1 cellular context compared by ENCODE assay signal in genomic region chr17:78947235-78948153, GRCh38.
TF ChIP-seq lines count a peak whose summit lies in the region.

No MANE protein-coding gene starts in this region.

TF ChIP-seq in HepG2, 621 proteins besides CTCF, POLR2A, EP300 and RAD21 (continued from another document and continues in another):
- TF ChIP-seq ZXDC (CRISPR knock-in tag; IDR thresholded peaks at IDR 0.05) (0 out of 2 replicates have a peak, but pooled peaks have one; percentile 23), ZSCAN31 (CRISPR knock-in tag; IDR thresholded peaks at IDR 0.05; ENCODE audit: low read depth) (no peak), ZNF558 (CRISPR knock-in tag; IDR thresholded peaks at IDR 0.05; ENCODE audit: borderline replicate concordance) (no peak), ARNT (IDR thresholded peaks at IDR 0.05) (no peak), ZBTB8A (CRISPR knock-in tag; IDR thresholded peaks at IDR 0.05; ENCODE audit: borderline replicate concordance, low read depth) (no peak), MXI1 (IDR thresholded peaks at IDR 0.05; ENCODE audit: borderline replicate concordance, low read depth, low read length) (no peak), SALL1 (CRISPR knock-in tag; IDR thresholded peaks at IDR 0.05) (peak; percentile 64), ZNF234 (CRISPR knock-in tag; conservative IDR thresholded peaks at IDR 0.05) (no peak), GABPA (IDR thresholded peaks at IDR 0.05; ENCODE audit: low read depth, low read length) (no peak), GABPA (CRISPR knock-in tag; IDR thresholded peaks at IDR 0.05; ENCODE audit: low read depth) (0 out of 2 replicates have a peak, but pooled peaks have one; percentile 14), TMF1 (CRISPR knock-in tag; IDR thresholded peaks at IDR 0.05; ENCODE audit: low read depth) (no peak), ZFP36 (IDR thresholded peaks at IDR 0.05; ENCODE audit: borderline replicate concordance, low read depth, low read length, partially characterized antibody) (no peak), SMAD1 (CRISPR knock-in tag; IDR thresholded peaks at IDR 0.05; ENCODE audit: borderline replicate concordance, low read depth) (no peak), ZNF232 (CRISPR knock-in tag; IDR thresholded peaks at IDR 0.05; ENCODE audit: borderline replicate concordance) (no peak), ZNF652 (CRISPR knock-in tag; IDR thresholded peaks at IDR 0.05; ENCODE audit: borderline replicate concordance, low read depth) (no peak), DPF2 (CRISPR knock-in tag; IDR thresholded peaks at IDR 0.05; ENCODE audit: borderline replicate concordance, low read depth) (no peak), ZNF720 (CRISPR knock-in tag; IDR thresholded peaks at IDR 0.05) (no peak), SALL2 (CRISPR knock-in tag; IDR thresholded peaks at IDR 0.05) (no peak; the same call in 1 of the 2 replicates), ZNF547 (CRISPR knock-in tag; IDR thresholded peaks at IDR 0.05) (no peak), XRCC5 (optimal IDR thresholded peaks at IDR 0.05; ENCODE audit: low read length) (no peak), ZBTB49 (CRISPR knock-in tag; IDR thresholded peaks at IDR 0.05; ENCODE audit: borderline replicate concordance) (no peak), BCL6 (CRISPR knock-in tag; IDR thresholded peaks at IDR 0.05) (peak; percentile 91), ZNF83 (CRISPR knock-in tag; IDR thresholded peaks at IDR 0.05; ENCODE audit: borderline replicate concordance) (no peak), FOXJ3 (CRISPR knock-in tag; IDR thresholded peaks at IDR 0.05; ENCODE audit: borderline replicate concordance) (peak; percentile 59; the same call in 1 of the 2 replicates), ZFP36L1 (CRISPR knock-in tag; IDR thresholded peaks at IDR 0.05) (no peak), SUZ12 (IDR thresholded peaks at IDR 0.05; ENCODE audit: low read depth, low read length) (no peak), FOXP1 (IDR thresholded peaks at IDR 0.05) (no peak), FOXP1 (CRISPR knock-in tag; IDR thresholded peaks at IDR 0.05) (no peak), STAG1 (CRISPR knock-in tag; IDR thresholded peaks at IDR 0.05) (no peak), ZNF646 (CRISPR knock-in tag; IDR thresholded peaks at IDR 0.05) (no peak)
- TF ChIP-seq, protein P1, sequence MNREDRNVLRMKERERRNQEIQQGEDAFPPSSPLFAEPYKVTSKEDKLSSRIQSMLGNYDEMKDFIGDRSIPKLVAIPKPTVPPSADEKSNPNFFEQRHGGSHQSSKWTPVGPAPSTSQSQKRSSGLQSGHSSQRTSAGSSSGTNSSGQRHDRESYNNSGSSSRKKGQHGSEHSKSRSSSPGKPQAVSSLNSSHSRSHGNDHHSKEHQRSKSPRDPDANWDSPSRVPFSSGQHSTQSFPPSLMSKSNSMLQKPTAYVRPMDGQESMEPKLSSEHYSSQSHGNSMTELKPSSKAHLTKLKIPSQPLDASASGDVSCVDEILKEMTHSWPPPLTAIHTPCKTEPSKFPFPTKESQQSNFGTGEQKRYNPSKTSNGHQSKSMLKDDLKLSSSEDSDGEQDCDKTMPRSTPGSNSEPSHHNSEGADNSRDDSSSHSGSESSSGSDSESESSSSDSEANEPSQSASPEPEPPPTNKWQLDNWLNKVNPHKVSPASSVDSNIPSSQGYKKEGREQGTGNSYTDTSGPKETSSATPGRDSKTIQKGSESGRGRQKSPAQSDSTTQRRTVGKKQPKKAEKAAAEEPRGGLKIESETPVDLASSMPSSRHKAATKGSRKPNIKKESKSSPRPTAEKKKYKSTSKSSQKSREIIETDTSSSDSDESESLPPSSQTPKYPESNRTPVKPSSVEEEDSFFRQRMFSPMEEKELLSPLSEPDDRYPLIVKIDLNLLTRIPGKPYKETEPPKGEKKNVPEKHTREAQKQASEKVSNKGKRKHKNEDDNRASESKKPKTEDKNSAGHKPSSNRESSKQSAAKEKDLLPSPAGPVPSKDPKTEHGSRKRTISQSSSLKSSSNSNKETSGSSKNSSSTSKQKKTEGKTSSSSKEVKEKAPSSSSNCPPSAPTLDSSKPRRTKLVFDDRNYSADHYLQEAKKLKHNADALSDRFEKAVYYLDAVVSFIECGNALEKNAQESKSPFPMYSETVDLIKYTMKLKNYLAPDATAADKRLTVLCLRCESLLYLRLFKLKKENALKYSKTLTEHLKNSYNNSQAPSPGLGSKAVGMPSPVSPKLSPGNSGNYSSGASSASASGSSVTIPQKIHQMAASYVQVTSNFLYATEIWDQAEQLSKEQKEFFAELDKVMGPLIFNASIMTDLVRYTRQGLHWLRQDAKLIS (CRISPR knock-in tag; IDR thresholded peaks at IDR 0.05): no peak
- TF ChIP-seq, protein P2, sequence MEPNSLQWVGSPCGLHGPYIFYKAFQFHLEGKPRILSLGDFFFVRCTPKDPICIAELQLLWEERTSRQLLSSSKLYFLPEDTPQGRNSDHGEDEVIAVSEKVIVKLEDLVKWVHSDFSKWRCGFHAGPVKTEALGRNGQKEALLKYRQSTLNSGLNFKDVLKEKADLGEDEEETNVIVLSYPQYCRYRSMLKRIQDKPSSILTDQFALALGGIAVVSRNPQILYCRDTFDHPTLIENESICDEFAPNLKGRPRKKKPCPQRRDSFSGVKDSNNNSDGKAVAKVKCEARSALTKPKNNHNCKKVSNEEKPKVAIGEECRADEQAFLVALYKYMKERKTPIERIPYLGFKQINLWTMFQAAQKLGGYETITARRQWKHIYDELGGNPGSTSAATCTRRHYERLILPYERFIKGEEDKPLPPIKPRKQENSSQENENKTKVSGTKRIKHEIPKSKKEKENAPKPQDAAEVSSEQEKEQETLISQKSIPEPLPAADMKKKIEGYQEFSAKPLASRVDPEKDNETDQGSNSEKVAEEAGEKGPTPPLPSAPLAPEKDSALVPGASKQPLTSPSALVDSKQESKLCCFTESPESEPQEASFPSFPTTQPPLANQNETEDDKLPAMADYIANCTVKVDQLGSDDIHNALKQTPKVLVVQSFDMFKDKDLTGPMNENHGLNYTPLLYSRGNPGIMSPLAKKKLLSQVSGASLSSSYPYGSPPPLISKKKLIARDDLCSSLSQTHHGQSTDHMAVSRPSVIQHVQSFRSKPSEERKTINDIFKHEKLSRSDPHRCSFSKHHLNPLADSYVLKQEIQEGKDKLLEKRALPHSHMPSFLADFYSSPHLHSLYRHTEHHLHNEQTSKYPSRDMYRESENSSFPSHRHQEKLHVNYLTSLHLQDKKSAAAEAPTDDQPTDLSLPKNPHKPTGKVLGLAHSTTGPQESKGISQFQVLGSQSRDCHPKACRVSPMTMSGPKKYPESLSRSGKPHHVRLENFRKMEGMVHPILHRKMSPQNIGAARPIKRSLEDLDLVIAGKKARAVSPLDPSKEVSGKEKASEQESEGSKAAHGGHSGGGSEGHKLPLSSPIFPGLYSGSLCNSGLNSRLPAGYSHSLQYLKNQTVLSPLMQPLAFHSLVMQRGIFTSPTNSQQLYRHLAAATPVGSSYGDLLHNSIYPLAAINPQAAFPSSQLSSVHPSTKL (CRISPR knock-in tag; IDR thresholded peaks at IDR 0.05): peak; percentile 71
- TF ChIP-seq, protein P3, sequence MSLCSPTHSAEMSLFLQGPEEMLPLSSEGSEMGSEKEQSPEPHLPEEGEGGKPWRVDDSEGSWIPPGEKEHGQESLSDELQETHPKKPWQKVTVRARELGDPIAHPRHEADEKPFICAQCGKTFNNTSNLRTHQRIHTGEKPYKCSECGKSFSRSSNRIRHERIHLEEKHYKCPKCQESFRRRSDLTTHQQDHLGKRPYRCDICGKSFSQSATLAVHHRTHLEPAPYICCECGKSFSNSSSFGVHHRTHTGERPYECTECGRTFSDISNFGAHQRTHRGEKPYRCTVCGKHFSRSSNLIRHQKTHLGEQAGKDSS (CRISPR knock-in tag; IDR thresholded peaks at IDR 0.05; ENCODE audit: borderline replicate concordance, low read depth): no peak
- TF ChIP-seq, protein P4, sequence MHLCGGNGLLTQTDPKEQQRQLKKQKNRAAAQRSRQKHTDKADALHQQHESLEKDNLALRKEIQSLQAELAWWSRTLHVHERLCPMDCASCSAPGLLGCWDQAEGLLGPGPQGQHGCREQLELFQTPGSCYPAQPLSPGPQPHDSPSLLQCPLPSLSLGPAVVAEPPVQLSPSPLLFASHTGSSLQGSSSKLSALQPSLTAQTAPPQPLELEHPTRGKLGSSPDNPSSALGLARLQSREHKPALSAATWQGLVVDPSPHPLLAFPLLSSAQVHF (CRISPR knock-in tag; IDR thresholded peaks at IDR 0.05): no peak
- TF ChIP-seq, protein P5, sequence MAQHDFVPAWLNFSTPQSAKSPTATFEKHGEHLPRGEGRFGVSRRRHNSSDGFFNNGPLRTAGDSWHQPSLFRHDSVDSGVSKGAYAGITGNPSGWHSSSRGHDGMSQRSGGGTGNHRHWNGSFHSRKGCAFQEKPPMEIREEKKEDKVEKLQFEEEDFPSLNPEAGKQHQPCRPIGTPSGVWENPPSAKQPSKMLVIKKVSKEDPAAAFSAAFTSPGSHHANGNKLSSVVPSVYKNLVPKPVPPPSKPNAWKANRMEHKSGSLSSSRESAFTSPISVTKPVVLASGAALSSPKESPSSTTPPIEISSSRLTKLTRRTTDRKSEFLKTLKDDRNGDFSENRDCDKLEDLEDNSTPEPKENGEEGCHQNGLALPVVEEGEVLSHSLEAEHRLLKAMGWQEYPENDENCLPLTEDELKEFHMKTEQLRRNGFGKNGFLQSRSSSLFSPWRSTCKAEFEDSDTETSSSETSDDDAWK (CRISPR knock-in tag; IDR thresholded peaks at IDR 0.05): no peak
